8 cellular contexts compared by ENCODE assay signal in the genomic region with DNA sequence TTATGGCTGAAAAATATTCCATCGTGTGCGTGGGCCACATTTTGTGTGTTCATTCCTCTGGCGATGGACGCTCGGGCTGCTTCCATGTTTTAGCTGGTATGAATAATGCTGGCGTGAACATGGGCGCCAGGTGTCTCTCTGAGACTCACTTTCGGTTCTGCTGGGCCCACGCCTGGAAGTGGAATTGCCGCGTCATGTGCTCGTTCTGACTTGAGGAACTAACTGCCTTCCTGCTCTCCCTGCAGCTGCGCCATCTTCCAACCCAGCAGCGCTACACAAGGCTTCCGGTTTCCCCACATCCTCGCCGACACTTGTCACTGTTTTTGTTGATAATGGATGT. TPM values are rescaled to one million over a fixed set of nuclear protein-coding genes. Genes with fewer than 3 reads are reported as not detected.
DNase-seq lines count a peak whose midpoint lies in the region; ATAC-seq, FAIRE-seq and TF ChIP-seq lines count a peak whose summit lies in the region.
"Not testable (repeated sequence)": the region's sequence is repeated elsewhere in the genome, so short reads cannot be mapped to it uniquely, and the experiment has no call there.

No MANE protein-coding gene starts in this region.

- peak; percentile 75 for DNase-seq in activated CD4-positive, alpha-beta T cell treated with anti-CD3 and anti-CD28 coated beads, Interleukin-2, amount 10 ng/mL, durations not matched to agents 24 days and 14 days
- peak; percentile 70 for DNase-seq in activated T-cell treated with anti-CD3 and anti-CD28 coated beads, Interleukin-2, amount 50 U/mL, for 24 hours
- not testable (repeated sequence) for DNase-seq in K562 (ENCODE audit: extremely low read depth in 1 of 4, low spot score in 3 of 4); left lobe of liver (ENCODE audit: low spot score)
- DNase-seq in sciatic nerve (ENCODE audit: low spot score) (peak; percentile 32), ureter (ENCODE audit: low spot score) (peak; percentile 31)
- peak; percentile 71 for DNase-seq in stimulated activated CD4-positive, alpha-beta T cell treated with anti-CD3 and anti-CD28 coated beads, Interleukin-4, amount 100 ng/mL, for 24 hours

- 100% methylated on average over 2 of the region's 17 CpGs for WGBS in K562 (ENCODE audit: insufficient coverage, low coverage, missing lambda C conversion rate)

- not testable (repeated sequence) for ATAC-seq in K562
- peak; percentile 26 for ATAC-seq in left lobe of liver
- ATAC-seq in sciatic nerve = peak; percentile 76

- not testable (repeated sequence) for H2AFZ ChIP-seq in OCI-LY1 (ENCODE audit: low read length); K562 (ENCODE audit: low read depth, low read length)

- H4K20me1 ChIP-seq in OCI-LY1 (ENCODE audit: insufficient read depth, low read length); K562 (replicated peaks; ENCODE audit: control insufficient read depth, insufficient read depth, low read length): not testable (repeated sequence)

- H3K79me2 ChIP-seq in OCI-LY1 (ENCODE audit: insufficient read depth, low read length); K562 (ENCODE audit: control insufficient read depth, insufficient read depth, low read length): not testable (repeated sequence)

- not testable (repeated sequence) for H3K9ac ChIP-seq in OCI-LY1 (ENCODE audit: low read length); K562 (ENCODE audit: insufficient read depth in 1 of 2, low read depth in 2 of 2, low read length in 2 of 2)

- TF ChIP-seq EP300 in K562 (IDR thresholded peaks at IDR 0.05; ENCODE audit: low read length) = not testable (repeated sequence)

- not testable (repeated sequence) for H3K9me3 ChIP-seq in OCI-LY1 (ENCODE audit: low read length); K562 (replicated peaks; ENCODE audit: control insufficient read depth, insufficient read depth, low read depth, low read length)

- POLR2A ChIA-PET in K562 (lab: Yijun Ruan, JAX) = not testable (repeated sequence)

- peak; percentile 63 for FAIRE-seq in K562 (lab: Jason Lieb, UNC)

- not testable (repeated sequence) for H3K27me3 ChIP-seq in OCI-LY1 (ENCODE audit: insufficient read depth, low read length); K562 (ENCODE audit: control insufficient read depth in 2 of 2, insufficient read depth in 2 of 2, low read length in 2 of 2)

- not testable (repeated sequence) for H3K36me3 Mint-ChIP-seq in activated CD4-positive, alpha-beta T cell treated with anti-CD3 and anti-CD28 coated beads, Interleukin-2, amount 10 ng/mL, durations not matched to agents 24 days and 14 days (ENCODE audit: low read depth); activated T-cell treated with anti-CD3 and anti-CD28 coated beads, Interleukin-2, amount 50 U/mL, for 24 hours (ENCODE audit: low read depth)

- not testable (repeated sequence) for H3K36me3 ChIP-seq in OCI-LY1 (ENCODE audit: insufficient read depth, low read length); K562 (ENCODE audit: control insufficient read depth, insufficient read depth, low read length)

- H3K4me1 ChIP-seq in OCI-LY1 (ENCODE audit: insufficient read depth, low read length, severe bottlenecking); K562 (replicated peaks in 1 of 2; ENCODE audit: control insufficient read depth in 2 of 2, insufficient read depth in 2 of 2, low read length in 2 of 2): not testable (repeated sequence)

- TF ChIP-seq CTCF in OCI-LY1 (IDR thresholded peaks at IDR 0.05; ENCODE audit: low read length); K562 (IDR thresholded peaks at IDR 0.05 in 2 of 3, conservative IDR thresholded peaks at IDR 0.05 in 1 of 3; ENCODE audit: insufficient read depth in 2 of 3, low read depth in 1 of 3, low read length in 3 of 3): not testable (repeated sequence)

- intact Hi-C loops in activated CD4-positive, alpha-beta T cell treated with anti-CD3 and anti-CD28 coated beads, Interleukin-2, amount 10 ng/mL, durations not matched to agents 24 days and 14 days (cut with micrococcal nuclease); K562 (cut with micrococcal nuclease); sciatic nerve (cut with DNase I): not testable (repeated sequence)

- H3F3A ChIP-seq in OCI-LY1 (ENCODE audit: insufficient read depth, low read length) = not testable (repeated sequence)

- H3K27ac ChIP-seq in OCI-LY1 (ENCODE audit: low read depth, low read length, poor library complexity, severe bottlenecking) = peak overlapping the region; percentile 62
- not testable (repeated sequence) for H3K27ac ChIP-seq in K562 (ENCODE audit: extremely low read depth, low read depth, low read length)

- TF ChIP-seq POLR2A in K562 (conservative IDR thresholded peaks at IDR 0.05) = not testable (repeated sequence)

- not testable (repeated sequence) for H3K4me2 ChIP-seq in OCI-LY1 (ENCODE audit: low read length); K562 (ENCODE audit: insufficient read depth, low read length)

- H3K9me2 ChIP-seq in OCI-LY1 (ENCODE audit: low read depth, low read length) = not testable (repeated sequence)

- not testable (repeated sequence) for H3K9me1 ChIP-seq in K562 (ENCODE audit: control insufficient read depth, insufficient read depth, low read length)

- not testable (repeated sequence) for H3K4me3 Mint-ChIP-seq in activated CD4-positive, alpha-beta T cell treated with anti-CD3 and anti-CD28 coated beads, Interleukin-2, amount 10 ng/mL, durations not matched to agents 24 days and 14 days; activated T-cell treated with anti-CD3 and anti-CD28 coated beads, Interleukin-2, amount 50 U/mL, for 24 hours

- CTCF ChIA-PET in K562 (lab: Yijun Ruan, JAX; ENCODE audit: low intra/inter-chr PET ratio) = not testable (repeated sequence)

- H3K4me3 ChIP-seq in OCI-LY1 (ENCODE audit: low read depth, low read length, poor library complexity, severe bottlenecking); K562: not testable (repeated sequence)

- not testable (repeated sequence) for BruUV-seq in K562 (replicated peaks; lab: Mats Ljungman, UMichigan)

- not testable (repeated sequence) for H3K27ac Mint-ChIP-seq in activated CD4-positive, alpha-beta T cell treated with anti-CD3 and anti-CD28 coated beads, Interleukin-2, amount 10 ng/mL, durations not matched to agents 24 days and 14 days; activated T-cell treated with anti-CD3 and anti-CD28 coated beads, Interleukin-2, amount 50 U/mL, for 24 hours

- not testable (repeated sequence) for H3K4me1 Mint-ChIP-seq in activated CD4-positive, alpha-beta T cell treated with anti-CD3 and anti-CD28 coated beads, Interleukin-2, amount 10 ng/mL, durations not matched to agents 24 days and 14 days; activated T-cell treated with anti-CD3 and anti-CD28 coated beads, Interleukin-2, amount 50 U/mL, for 24 hours (ENCODE audit: low read depth)

- H3K27me3 Mint-ChIP-seq in activated CD4-positive, alpha-beta T cell treated with anti-CD3 and anti-CD28 coated beads, Interleukin-2, amount 10 ng/mL, durations not matched to agents 24 days and 14 days; activated T-cell treated with anti-CD3 and anti-CD28 coated beads, Interleukin-2, amount 50 U/mL, for 24 hours: not testable (repeated sequence)

- in situ Hi-C loops in K562 (cut with MboI) = loop anchor here (25.0 kb wide), 1 partner anchor 133 kb away; the partner anchor contains the start of gene AIRE

- not testable (repeated sequence) for TF ChIP-seq RAD21 in K562 (CRISPR knock-in tag; conservative IDR thresholded peaks at IDR 0.05 in 1 of 2, IDR thresholded peaks at IDR 0.05 in 1 of 2)

- H3K9me3 Mint-ChIP-seq in activated CD4-positive, alpha-beta T cell treated with anti-CD3 and anti-CD28 coated beads, Interleukin-2, amount 10 ng/mL, durations not matched to agents 24 days and 14 days; activated T-cell treated with anti-CD3 and anti-CD28 coated beads, Interleukin-2, amount 50 U/mL, for 24 hours: not testable (repeated sequence)

RNA-seq across cellular contexts. Expression of gene GATD3, which starts 20.4 kb away (rescaled TPM):
- total RNA-seq in activated CD4-positive, alpha-beta T cell treated with anti-CD3 and anti-CD28 coated beads, Interleukin-2, amount 10 ng/mL, durations not matched to agents 24 days and 14 days = 13.1 and 15.0 TPM in 2 replicates
- 125 and 198 TPM in 2 replicates for total RNA-seq in K562 (2011; cell fraction: chromatin; rRNA removed; ENCODE audit: low replicate concordance)
- total RNA-seq in K562 (2011; cell fraction: nucleolus; rRNA removed) = 96.3 and 112 TPM in 2 replicates
- total RNA-seq in K562 (2011; cell fraction: nucleoplasm; rRNA removed) = 120 and 121 TPM in 2 replicates
- total RNA-seq in K562 (2014; rRNA removed) (45.4 and 64.8 TPM in 2 replicates), K562 (2014; rRNA removed; fragmentation: Illumina TruSeq; extraction: Trizol) (20.4 and 26.6 TPM in 2 replicates), K562 (2015; rRNA removed; fragmentation: Illumina TruSeq; extraction: Trizol) (37.8 and 39.5 TPM in 2 replicates), K562 (2021) (70.1 and 77.0 TPM in 2 replicates), left lobe of liver (41.2 TPM), sciatic nerve (14.5 TPM), ureter (9.2 TPM)
- polyA plus RNA-seq in K562 (2011; rRNA removed) (45.4 and 47.3 TPM in 2 replicates), K562 (2014; fragmentation: Illumina TruSeq; extraction: Trizol) (25.3 and 36.6 TPM in 2 replicates), K562 (2014; fragmentation: Nextera tagmentation; extraction: Ambion mirVana) (10 to 100 TPM; 11.2 to 24.9 TPM), K562 (2014; rRNA removed) (65.4 and 78.6 TPM in 2 replicates)
- 50.0 and 94.6 TPM in 2 replicates for polyA plus RNA-seq in K562 (2011; cell fraction: cytosol; rRNA removed)
- 97.1 and 134 TPM in 2 replicates for polyA plus RNA-seq in K562 (2011; cell fraction: nucleus; rRNA removed)
- polyA plus RNA-seq in K562 (2012) = 55.4 and 77.7 TPM in 2 replicates
- 22.0 and 25.5 TPM in 2 replicates for polyA minus RNA-seq in K562 (2011; rRNA and poly(A)+ RNA removed)
- polyA minus RNA-seq in K562 (2011; cell fraction: cytosol; rRNA and poly(A)+ RNA removed) = 21.8 and 29.4 TPM in 2 replicates
- 43.9 and 44.2 TPM in 2 replicates for polyA minus RNA-seq in K562 (2011; cell fraction: nucleus; rRNA and poly(A)+ RNA removed)

RNA-seq across cellular contexts. Expression of gene PWP2, which starts 46.7 kb away (rescaled TPM):
- 10.0 and 16.5 TPM in 2 replicates for total RNA-seq in activated CD4-positive, alpha-beta T cell treated with anti-CD3 and anti-CD28 coated beads, Interleukin-2, amount 10 ng/mL, durations not matched to agents 24 days and 14 days
- total RNA-seq in K562 (2011; cell fraction: chromatin; rRNA removed; ENCODE audit: low replicate concordance) = 95.1 and 192 TPM in 2 replicates
- 89.4 and 101 TPM in 2 replicates for total RNA-seq in K562 (2011; cell fraction: nucleolus; rRNA removed)
- 53.8 and 68.3 TPM in 2 replicates for total RNA-seq in K562 (2011; cell fraction: nucleoplasm; rRNA removed)
- total RNA-seq in K562 (2014; rRNA removed) (47.0 and 58.9 TPM in 2 replicates), K562 (2014; rRNA removed; fragmentation: Illumina TruSeq; extraction: Trizol) (23.1 and 24.6 TPM in 2 replicates), K562 (2015; rRNA removed; fragmentation: Illumina TruSeq; extraction: Trizol) (33.1 and 36.6 TPM in 2 replicates), K562 (2021) (46.5 and 57.6 TPM in 2 replicates), left lobe of liver (4.8 TPM), sciatic nerve (6.4 TPM), ureter (8.3 TPM)
- polyA plus RNA-seq in K562 (2011; rRNA removed) (27.7 and 28.7 TPM in 2 replicates), K562 (2014; fragmentation: Illumina TruSeq; extraction: Trizol) (31.1 and 35.2 TPM in 2 replicates), K562 (2014; fragmentation: Nextera tagmentation; extraction: Ambion mirVana) (1 to 10 TPM in 1 of 2 experiments, under 1 TPM in 1; 0.72 to 1.9 TPM), K562 (2014; rRNA removed) (35.3 and 40.6 TPM in 2 replicates)
- polyA plus RNA-seq in K562 (2011; cell fraction: cytosol; rRNA removed) = 30.3 and 42.8 TPM in 2 replicates
- 69.1 and 77.4 TPM in 2 replicates for polyA plus RNA-seq in K562 (2011; cell fraction: nucleus; rRNA removed)
- 19.4 and 34.4 TPM in 2 replicates for polyA plus RNA-seq in K562 (2012)
- polyA minus RNA-seq in K562 (2011; rRNA and poly(A)+ RNA removed) = 28.2 and 34.5 TPM in 2 replicates
- polyA minus RNA-seq in K562 (2011; cell fraction: cytosol; rRNA and poly(A)+ RNA removed) = 22.5 and 27.6 TPM in 2 replicates
- 32.7 and 47.2 TPM in 2 replicates for polyA minus RNA-seq in K562 (2011; cell fraction: nucleus; rRNA and poly(A)+ RNA removed)
